8 cellular contexts compared by ENCODE assay signal in the genomic region with DNA sequence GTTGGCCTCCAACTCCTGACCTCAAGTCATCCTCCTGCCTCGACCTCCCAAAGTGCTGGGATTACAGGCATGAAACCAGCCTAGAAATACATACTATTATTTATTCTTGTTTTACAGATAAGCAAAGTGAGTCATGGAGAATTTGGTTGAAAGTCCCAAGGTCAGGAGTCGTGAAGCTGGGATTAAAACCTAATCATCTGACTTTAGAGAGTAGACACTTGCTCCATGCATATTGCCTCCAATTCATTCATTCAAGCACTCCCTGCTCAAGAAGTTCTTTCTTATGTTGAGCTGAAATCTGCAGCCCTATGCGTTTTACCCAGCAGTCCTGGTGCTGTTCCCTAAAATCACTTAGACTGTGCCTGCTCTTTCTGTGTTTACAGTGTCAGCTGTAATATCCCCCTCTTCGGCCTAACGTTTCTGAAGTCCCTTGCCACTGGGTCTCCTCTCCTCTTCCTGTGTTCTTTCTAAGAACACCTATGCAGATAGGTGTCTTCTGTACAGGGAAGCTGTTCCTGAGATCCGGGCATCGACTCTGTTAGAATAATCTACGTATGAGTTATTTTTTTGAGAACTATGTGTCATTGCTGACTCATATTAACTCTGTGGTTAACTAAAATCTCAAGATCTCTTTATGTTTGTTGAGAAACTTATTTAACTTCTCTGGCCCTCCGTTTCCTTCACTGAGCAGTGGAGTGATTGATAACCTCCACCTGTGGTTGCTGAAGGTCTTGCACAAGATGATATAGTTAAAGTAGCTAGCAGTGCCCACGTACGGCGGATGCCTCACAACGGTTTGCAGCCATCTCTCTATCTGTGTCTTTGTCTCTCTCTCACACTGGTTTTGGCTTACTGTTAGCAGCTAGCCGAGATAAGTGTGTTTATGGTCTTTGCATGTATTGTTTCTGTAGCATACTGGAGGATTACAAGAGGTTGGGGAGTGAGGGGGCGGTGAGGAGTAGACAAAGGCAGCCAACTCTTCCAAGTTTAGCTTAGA. TPM values are rescaled to one million over a fixed set of nuclear protein-coding genes. Genes with fewer than 3 reads are reported as not detected.
DNase-seq lines count a peak whose midpoint lies in the region; ATAC-seq and TF ChIP-seq lines count a peak whose summit lies in the region.

No MANE protein-coding gene starts in this region.

- H3K9me3 ChIP-seq in H9 (ENCODE audit: control insufficient read depth, low read depth, low read length): no peaks in the 10 kb centered on the region
- no peaks in the 10 kb centered on the region for H3K9me3 ChIP-seq in NT2/D1 (ENCODE audit: insufficient read depth, low read length)
- no peaks in the 10 kb centered on the region for H3K9me3 ChIP-seq in hepatocyte (ENCODE audit: low read depth)

- peak; percentile 77 to 83 for ATAC-seq in activated T-cell treated with anti-CD3 and anti-CD28 coated beads, Interleukin-2, amount 50 U/mL, for 4 hours
- no peak for ATAC-seq in sciatic nerve

- no peak overlapping the region for H3K4me3 ChIP-seq in NT2/D1 (ENCODE audit: insufficient read length, low read depth)
- H3K4me3 ChIP-seq in hepatocyte: no peak overlapping the region

- no peaks in the 10 kb centered on the region; the same call in 1 of the 2 replicates for H3K27me3 Mint-ChIP-seq in H9 (ENCODE audit: low read depth)
- H3K27me3 Mint-ChIP-seq in activated T-cell treated with anti-CD3 and anti-CD28 coated beads, Interleukin-2, amount 50 U/mL, for 4 hours (ENCODE audit: low read depth): no peaks in the 10 kb centered on the region

- no peaks in the 10 kb centered on the region for H3K79me1 ChIP-seq in H9 (ENCODE audit: insufficient read depth, low read depth, low read length, poor library complexity, severe bottlenecking)

- H4K91ac ChIP-seq in H9 (ENCODE audit: insufficient read length, low read depth, low read length): no peak overlapping the region

- H3K27ac Mint-ChIP-seq in H9: peak overlapping the region; percentile 3 to 81 (median 35); a peak in 5 of 7 replicates

- no peak overlapping the region for H2BK15ac ChIP-seq in H9 (ENCODE audit: low read depth, low read length)

- no peak overlapping the region for H2BK120ac ChIP-seq in H9 (ENCODE audit: low read depth, low read length, poor library complexity, severe bottlenecking)

- no peak overlapping the region for H3K14ac ChIP-seq in H9 (ENCODE audit: insufficient read depth, low read length)

- DNase-seq in EH (ENCODE audit: low read depth): peak; percentile 74
- DNase-seq in H9: no peak
- no peak for DNase-seq in NT2/D1 (ENCODE audit: low read depth, low spot score)
- DNase-seq in activated T-cell treated with anti-CD3 and anti-CD28 coated beads, Interleukin-2, amount 50 U/mL, for 4 hours: peak; percentile 59
- DNase-seq in hepatocyte (ENCODE audit: low spot score): no peak
- peak; percentile 51 to 65 for DNase-seq in stimulated activated CD8-positive, alpha-beta memory T cell treated with anti-CD3 and anti-CD28 coated beads, Interleukin-15, amount 100 ng/mL, for 48 hours (ENCODE audit: low read depth in 2 of 2)
- DNase-seq in germinal center (ENCODE audit: low spot score): no peak
- DNase-seq in sciatic nerve (ENCODE audit: low spot score): no peak

- no peaks in the 10 kb centered on the region for H3K9me2 ChIP-seq in hepatocyte (replicated peaks; ENCODE audit: insufficient read depth)

- H2AFZ ChIP-seq in H9 (ENCODE audit: low read length): peak overlapping the region; percentile 65
- peak overlapping the region; percentile 18 for H2AFZ ChIP-seq in hepatocyte

- H3K79me2 ChIP-seq in H9 (ENCODE audit: insufficient read depth, low read length) (no peaks in the 10 kb centered on the region), hepatocyte (no peaks in the 10 kb centered on the region)

- H3K27me3 ChIP-seq in H9 (ENCODE audit: insufficient read depth, low read length) (no peaks in the 10 kb centered on the region), NT2/D1 (ENCODE audit: insufficient read depth, insufficient read length) (no peaks in the 10 kb centered on the region), hepatocyte (no peaks in the 10 kb centered on the region)

- H3K27ac ChIP-seq in H9 (ENCODE audit: insufficient read length, low read depth, low read length) (no peak overlapping the region), hepatocyte (peak overlapping the region; percentile 28)

- no peak overlapping the region for H3K4me2 ChIP-seq in H9 (ENCODE audit: insufficient read depth, insufficient read length, low read length)
- H3K4me2 ChIP-seq in hepatocyte: peak overlapping the region; percentile 23

- H2BK12ac ChIP-seq in H9 (ENCODE audit: insufficient read length, low read depth, low read length): no peak overlapping the region

- H3K36me3 ChIP-seq in NT2/D1 (ENCODE audit: insufficient read depth, insufficient read length, low read length) (no peaks in the 10 kb centered on the region), hepatocyte (replicated peaks; ENCODE audit: insufficient read depth, low read depth) (no peaks in the 10 kb centered on the region)

- H4K20me1 ChIP-seq in H9 (ENCODE audit: control insufficient read depth, insufficient read depth, insufficient read length) (no peaks in the 10 kb centered on the region), hepatocyte (ENCODE audit: insufficient read depth, poor library complexity, severe bottlenecking) (no peaks in the 10 kb centered on the region)

- no peaks in the 10 kb centered on the region for H3K36me3 Mint-ChIP-seq in H9 (ENCODE audit: insufficient read depth in 1 of 3, low read depth in 3 of 3)
- H3K36me3 Mint-ChIP-seq in activated T-cell treated with anti-CD3 and anti-CD28 coated beads, Interleukin-2, amount 50 U/mL, for 4 hours (ENCODE audit: insufficient read depth): peaks cover 18% of the 10 kb centered on the region

- no peak overlapping the region for H4K8ac ChIP-seq in H9 (replicated peaks; ENCODE audit: insufficient read length, low read depth, low read length)

- H3K4me1 ChIP-seq in H9 (ENCODE audit: insufficient read depth, low read length): no peaks in the 10 kb centered on the region; the same call in 1 of the 2 replicates
- no peaks in the 10 kb centered on the region for H3K4me1 ChIP-seq in NT2/D1 (ENCODE audit: insufficient read depth, insufficient read length)
- peaks cover 18% of the 10 kb centered on the region for H3K4me1 ChIP-seq in hepatocyte (ENCODE audit: insufficient read depth)

- H3K56ac ChIP-seq in H9 (ENCODE audit: insufficient read length, low read depth, low read length): no peak overlapping the region

- no peak overlapping the region for H3T11ph ChIP-seq in H9 (ENCODE audit: low read length)

- H2BK20ac ChIP-seq in H9 (ENCODE audit: low read depth, low read length, poor library complexity, severe bottlenecking): no peak overlapping the region

- TF ChIP-seq CTCF in H9 (conservative IDR thresholded peaks at IDR 0.05): no peak
- no peak for TF ChIP-seq CTCF in hepatocyte (IDR thresholded peaks at IDR 0.05; ENCODE audit: poor library complexity)

- intact Hi-C loops in sciatic nerve (cut with DNase I): no loop called here

- H3K9me3 Mint-ChIP-seq in H9: no peaks in the 10 kb centered on the region
- H3K9me3 Mint-ChIP-seq in activated T-cell treated with anti-CD3 and anti-CD28 coated beads, Interleukin-2, amount 50 U/mL, for 4 hours: no peaks in the 10 kb centered on the region

- WGBS in H9 (ENCODE audit: extremely low coverage, insufficient read length, low lambda C conversion rate): no CpG with 5 or more reads among the region's 15 CpGs
- WGBS in hepatocyte (ENCODE audit: low lambda C conversion rate, missing lambda C conversion rate): 34% methylated on average over 15 of the region's 15 CpGs

- no peaks in the 10 kb centered on the region for H3K23me2 ChIP-seq in H9 (ENCODE audit: insufficient read length, low read depth, low read length, poor library complexity, severe bottlenecking)

- no peak overlapping the region for H3K23ac ChIP-seq in H9 (ENCODE audit: insufficient read length, low read depth, low read length)

- no peak overlapping the region for H2AK5ac ChIP-seq in H9 (ENCODE audit: insufficient read length, low read length)

- H2BK5ac ChIP-seq in H9 (ENCODE audit: insufficient read length, low read length): no peak overlapping the region

- H3K4ac ChIP-seq in H9 (ENCODE audit: low read depth, low read length): no peak overlapping the region

- H3K4me1 Mint-ChIP-seq in H9: peaks cover 22 to 30% of the 10 kb centered on the region in 2 experiments
- H3K4me1 Mint-ChIP-seq in activated T-cell treated with anti-CD3 and anti-CD28 coated beads, Interleukin-2, amount 50 U/mL, for 4 hours (ENCODE audit: low read depth): peaks cover 85% of the 10 kb centered on the region

- H4K5ac ChIP-seq in H9 (ENCODE audit: insufficient read length, low read depth, low read length): no peak overlapping the region

- no peak overlapping the region for H3K9ac ChIP-seq in H9 (ENCODE audit: extremely low read depth, insufficient read length, low read length)
- H3K9ac ChIP-seq in NT2/D1 (ENCODE audit: insufficient read length, low read depth): peak overlapping the region; percentile 13

- no peak overlapping the region for H3K4me3 Mint-ChIP-seq in H9
- peak overlapping the region; percentile 77 for H3K4me3 Mint-ChIP-seq in activated T-cell treated with anti-CD3 and anti-CD28 coated beads, Interleukin-2, amount 50 U/mL, for 4 hours

- H3K18ac ChIP-seq in H9 (ENCODE audit: insufficient read length, low read depth, low read length): no peak overlapping the region

RNA-seq across cellular contexts. Expression of gene ALOX5AP, which starts 4.6 kb away (rescaled TPM):
- total RNA-seq in H9 (2021) (not detected in 2 replicates), hepatocyte (3.3 and 7.5 TPM in 2 replicates), sciatic nerve (21.8 TPM)
- 1 to 10 TPM; 5.7 to 8.4 (median 7.1) TPM for total RNA-seq in activated T-cell treated with anti-CD3 and anti-CD28 coated beads, Interleukin-2, amount 50 U/mL, for 4 hours
- 10.1 and 17.2 TPM in 2 replicates for polyA plus RNA-seq in hepatocyte

Comparison
In these comparisons a context has a peak if more than half of its experiments do, and no peak if none do; other contexts are left out.
1. DNase-seq: peak in EH (single experiment), activated T-cell treated with anti-CD3 and anti-CD28 coated beads, Interleukin-2, amount 50 U/mL, for 4 hours (single experiment) and stimulated activated CD8-positive, alpha-beta memory T cell treated with anti-CD3 and anti-CD28 coated beads, Interleukin-15, amount 100 ng/mL, for 48 hours (2 of 2); none in H9 (single experiment), NT2/D1 (single experiment), hepatocyte (single experiment), germinal center (single experiment) and sciatic nerve (single experiment).